ENCODE assay signal across 28 cellular contexts in genomic region chr11:65188486-65188885, GRCh38. TPM values are rescaled to one million over a fixed set of nuclear protein-coding genes. Genes with fewer than 3 reads are reported as not detected.
"Had no signal": no experiment of that assay in that cellular context is flagged by ENCODE, and none has a peak within 500 bp of the region (broad histone marks: within the 10 kb centered on the region; RNA-seq: fewer than 3 reads in every experiment).

No MANE protein-coding gene starts in this region.

- H3K27me3 ChIP-seq: Peyer's patch had no signal

- H3K27me3 Mint-ChIP-seq: activated CD4-positive, alpha-beta T cell treated with anti-CD3 and anti-CD28 coated beads, Interleukin-2, amount 10 ng/mL, durations not matched to agents 24 days and 14 days; activated naive CD4-positive, alpha-beta T cell treated with anti-CD3 and anti-CD28 coated beads, Interleukin-2, amount 10 ng/mL, durations not matched to agents 7 days and 5 days; activated naive CD8-positive, alpha-beta T cell treated with anti-CD3 and anti-CD28 coated beads for 36 hours had no signal

- H3K4me3 Mint-ChIP-seq: activated CD4-positive, alpha-beta T cell treated with anti-CD3 and anti-CD28 coated beads, Interleukin-2, amount 10 ng/mL, durations not matched to agents 24 days and 14 days; activated naive CD4-positive, alpha-beta T cell treated with anti-CD3 and anti-CD28 coated beads, Interleukin-2, amount 10 ng/mL, durations not matched to agents 7 days and 5 days; activated naive CD8-positive, alpha-beta T cell treated with anti-CD3 and anti-CD28 coated beads for 36 hours; T-helper 1 cell treated with Interleukin-12 subunit alpha and Interleukin-12 subunit beta and Interleukin-4 antibody, amounts not matched to agents 30 μg/mL and 1 μg/mL, for 36 hours; WTC11 had no signal

- H3K27ac ChIP-seq: Peyer's patch had no signal

- H3K4me3 ChIP-seq: K562, Peyer's patch had no signal

- H3K27ac Mint-ChIP-seq: activated CD4-positive, alpha-beta T cell treated with anti-CD3 and anti-CD28 coated beads, Interleukin-2, amount 10 ng/mL, durations not matched to agents 24 days and 14 days; activated naive CD4-positive, alpha-beta T cell treated with anti-CD3 and anti-CD28 coated beads, Interleukin-2, amount 10 ng/mL, durations not matched to agents 7 days and 5 days; activated naive CD8-positive, alpha-beta T cell treated with anti-CD3 and anti-CD28 coated beads for 36 hours; activated T-helper 2 cell treated with anti-CD3 and anti-CD28 coated beads, Interferon-gamma antibody, Interleukin-2, Interleukin-4, amounts not matched to agents 10 μg/mL and 5 μg/mL and 100 μg/mL, durations not matched to agents 14 hours and 24 hours and 36 hours; T-helper 1 cell treated with Interleukin-12 subunit alpha and Interleukin-12 subunit beta and Interleukin-4 antibody, amounts not matched to agents 30 μg/mL and 1 μg/mL, for 36 hours; WTC11 had no signal

- DNase-seq: activated CD4-positive, alpha-beta T cell treated with anti-CD3 and anti-CD28 coated beads, Interleukin-2, amount 10 ng/mL, durations not matched to agents 24 days and 14 days; activated CD4-positive, alpha-beta T cell treated with anti-CD3 and anti-CD28 coated beads, Interleukin-2, amount 50 U/mL, for 48 hours; activated CD4-positive, CD25-positive, alpha-beta regulatory T cell treated with anti-CD3 and anti-CD28 coated beads, Interleukin-2, amount 50 U/mL, for 72 hours; activated gamma-delta T cell treated with Interleukin-2 at 50 U/mL for 16 hours; activated naive CD4-positive, alpha-beta T cell treated with anti-CD3 and anti-CD28 coated beads, Interleukin-2, amount 10 ng/mL, durations not matched to agents 7 days and 5 days; activated naive CD8-positive, alpha-beta T cell treated with anti-CD3 and anti-CD28 coated beads for 36 hours; activated T-cell treated with anti-CD3 and anti-CD28 coated beads for 4 hours; activated T-cell treated with anti-CD3 and anti-CD28 coated beads, Interleukin-2, amount 50 U/mL, for 48 hours; Karpas-422; MM.1S; NCI-H1105; NCI-H1436; NCI-H1694 treated with DMSO at 0.1 percent for 48 hours; NCI-H2029 treated with DMSO at 0.1 percent for 48 hours; NCI-H345; NCI-H510A; NCI-H526 treated with DMSO at 0.1 percent for 48 hours; NK-92 treated with Interleukin-12 subunit alpha and Interleukin-12 subunit beta, amount 100 ng/mL, for 24 hours; OCI-M1; SHP77 had no signal

- ATAC-seq: K562, WTC11 had no signal

- H3K9me3 ChIP-seq: Peyer's patch had no signal

- H3K9me3 Mint-ChIP-seq: activated CD4-positive, alpha-beta T cell treated with anti-CD3 and anti-CD28 coated beads, Interleukin-2, amount 10 ng/mL, durations not matched to agents 24 days and 14 days; activated naive CD4-positive, alpha-beta T cell treated with anti-CD3 and anti-CD28 coated beads, Interleukin-2, amount 10 ng/mL, durations not matched to agents 7 days and 5 days; activated naive CD8-positive, alpha-beta T cell treated with anti-CD3 and anti-CD28 coated beads for 36 hours; activated T-helper 2 cell treated with anti-CD3 and anti-CD28 coated beads, Interferon-gamma antibody, Interleukin-2, Interleukin-4, amounts not matched to agents 10 μg/mL and 5 μg/mL and 100 μg/mL, durations not matched to agents 14 hours and 24 hours and 36 hours; T-helper 1 cell treated with Interleukin-12 subunit alpha and Interleukin-12 subunit beta and Interleukin-4 antibody, amounts not matched to agents 30 μg/mL and 1 μg/mL, for 36 hours; WTC11 had no signal

- H3K36me3 Mint-ChIP-seq: activated naive CD8-positive, alpha-beta T cell treated with anti-CD3 and anti-CD28 coated beads for 36 hours had no signal

RNA-seq across cellular contexts. Expression of gene SPDYC, which starts 18.5 kb away (rescaled TPM):
- total RNA-seq: activated CD4-positive, alpha-beta T cell treated with anti-CD3 and anti-CD28 coated beads, Interleukin-2, amount 10 ng/mL, durations not matched to agents 24 days and 14 days; activated naive CD8-positive, alpha-beta T cell treated with anti-CD3 and anti-CD28 coated beads for 36 hours; activated T-helper 2 cell treated with anti-CD3 and anti-CD28 coated beads, Interferon-gamma antibody, Interleukin-2, Interleukin-4, amounts not matched to agents 10 μg/mL and 5 μg/mL and 100 μg/mL, durations not matched to agents 14 hours and 24 hours and 36 hours; cardiac septum; Peyer's patch; SK-MEL-5 had no signal
- polyA plus RNA-seq: adipose tissue had no signal
